ENCODE assay signal across 38 cellular contexts in genomic region chr17:79586131-79586530, GRCh38. TPM values are rescaled to one million over a fixed set of nuclear protein-coding genes. Genes with fewer than 3 reads are reported as not detected.
"Had no signal": no experiment of that assay in that cellular context is flagged by ENCODE, and none has a peak within 500 bp of the region (broad histone marks: within the 10 kb centered on the region; RNA-seq: fewer than 3 reads in every experiment).

No MANE protein-coding gene starts in this region.

- H3K27ac ChIP-seq: KMS-11 had no signal

- H3K4me2 ChIP-seq: KMS-11 had no signal

- H3K36me3 ChIP-seq: MG63 had no signal

- H3K9me3 ChIP-seq: MG63 had no signal

- H3K4me3 ChIP-seq: MG63 had no signal

- H3K9ac ChIP-seq: KMS-11 had no signal

- DNase-seq: Karpas-422, Kasumi-1, KG1, MG63, MM.1S, MV-4-11, NCI-H1048, NCI-H1092, NCI-H1092 treated with DMSO at 0.1 percent for 48 hours, NCI-H1105, NCI-H1105 treated with DMSO at 0.1 percent for 48 hours, NCI-H1417, NCI-H1417 treated with DMSO at 0.1 percent for 48 hours, NCI-H1436, NCI-H1436 treated with DMSO at 0.1 percent for 48 hours, NCI-H146, NCI-H1694, NCI-H1694 treated with DMSO at 0.1 percent for 48 hours, NCI-H187, NCI-H187 treated with DMSO at 0.1 percent for 48 hours, NCI-H1930, NCI-H2029, NCI-H2029 treated with DMSO at 0.1 percent for 48 hours, NCI-H2081, NCI-H2081 treated with DMSO at 0.1 percent for 48 hours, NCI-H2107, NCI-H2171, NCI-H2171 treated with DMSO at 0.1 percent for 48 hours, NCI-H2227 treated with DMSO at 0.1 percent for 48 hours, NCI-H226, NCI-H345, NCI-H446, NCI-H446 treated with DMSO at 0.1 percent for 48 hours, NCI-H510A had no signal

RNA-seq across cellular contexts. Expression of gene RBFOX3, which starts 24.7 kb away (rescaled TPM):
- total RNA-seq: LHCN-M2, M059J, MCF 10A had no signal
